In the genomic region with DNA sequence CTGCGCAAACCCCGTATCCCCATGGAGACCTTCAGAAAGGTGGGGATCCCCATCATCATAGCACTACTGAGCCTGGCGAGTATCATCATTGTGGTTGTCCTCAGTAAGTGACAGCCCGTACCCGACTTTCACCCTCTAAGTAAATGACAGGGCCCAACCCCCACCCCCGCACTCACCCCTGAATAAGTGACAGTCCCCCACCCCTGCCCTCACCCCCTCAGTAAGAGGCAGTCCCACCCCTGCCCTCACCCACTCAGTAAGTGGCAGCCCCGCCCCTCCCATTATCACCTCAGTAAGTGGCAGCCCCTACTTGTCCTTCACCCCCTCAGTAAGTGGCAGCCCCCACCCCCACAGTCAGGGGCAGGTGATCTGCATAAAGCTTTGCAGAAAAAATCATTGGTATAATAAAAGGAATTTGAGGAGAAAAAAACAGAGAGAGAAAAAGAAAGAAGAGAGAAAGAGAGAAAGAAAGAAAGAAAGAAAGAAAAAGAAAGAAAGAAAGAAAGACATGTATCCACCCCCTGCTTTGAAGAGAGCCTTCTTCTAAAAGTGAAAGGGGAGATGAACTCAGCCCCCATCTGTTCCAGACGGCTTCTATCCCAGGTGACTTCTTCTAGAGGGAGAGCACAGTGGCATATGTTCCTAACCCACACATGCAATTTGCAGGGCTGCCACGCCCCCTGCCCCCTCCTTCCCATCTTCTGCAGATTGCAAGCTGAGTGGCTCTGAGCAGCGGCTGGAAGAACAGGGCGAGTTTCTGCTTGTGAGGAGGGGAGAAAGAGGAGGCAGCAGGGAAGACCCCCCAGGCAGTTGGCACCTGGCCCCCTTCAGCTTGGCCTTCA, we compare ENCODE assay signal across 21 cellular contexts. TPM values are rescaled to one million over a fixed set of nuclear protein-coding genes. Genes with fewer than 3 reads are reported as not detected.
DNase-seq lines count a peak whose midpoint lies in the region; ATAC-seq, FAIRE-seq and TF ChIP-seq lines count a peak whose summit lies in the region.
"Had no signal": no experiment of that assay in that cellular context is flagged by ENCODE, and none has a peak within 500 bp of the region (broad histone marks: within the 10 kb centered on the region; RNA-seq: fewer than 3 reads in every experiment).

No MANE protein-coding gene starts in this region.

- intact Hi-C loops in heart left ventricle (cut with DNase I) (no loop called here), left cardiac atrium (cut with DNase I) (no loop called here), head of caudate nucleus (cut with DNase I) (no loop called here), sigmoid colon (cut with DNase I) (no loop called here)
- intact Hi-C loops in activated CD4-positive, alpha-beta memory T cell treated with anti-CD3 and anti-CD28 coated beads for 36 hours (cut with micrococcal nuclease), result no loop called here

- POLR2A ChIA-PET in activated CD4-positive, alpha-beta memory T cell treated with anti-CD3 and anti-CD28 coated beads for 36 hours (lab: Charles Lee), result no interaction called here

- no peak for TF ChIP-seq CTCF in heart left ventricle (IDR thresholded peaks at IDR 0.05)
- TF ChIP-seq CTCF in sigmoid colon (IDR thresholded peaks at IDR 0.05), result no peak

- H3K27me3 ChIP-seq in heart left ventricle (no peaks in the 10 kb centered on the region), sigmoid colon (no peaks in the 10 kb centered on the region)

- no peak for TF ChIP-seq POLR2A in heart left ventricle (IDR thresholded peaks at IDR 0.05)
- no peak for TF ChIP-seq POLR2A in sigmoid colon (IDR thresholded peaks at IDR 0.05)
- TF ChIP-seq POLR2A in GM12891 (IDR thresholded peaks at IDR 0.05; ENCODE audit: low read depth, low read length), result no peak

- H3K27ac ChIP-seq in heart left ventricle (peak overlapping the region in 10 of 12 donors; percentile 50 to 83 (median 70)), sigmoid colon (no peak overlapping the region)
- H3K27ac ChIP-seq: GM23248 had no signal

- H3K4me1 Mint-ChIP-seq in activated CD4-positive, alpha-beta memory T cell treated with anti-CD3 and anti-CD28 coated beads for 36 hours (ENCODE audit: low read depth), result no peaks in the 10 kb centered on the region

- no peak for TF ChIP-seq EP300 in sigmoid colon (IDR thresholded peaks at IDR 0.05)

- H3K36me3 ChIP-seq in heart left ventricle, result no peaks in the 10 kb centered on the region
- no peaks in the 10 kb centered on the region for H3K36me3 ChIP-seq in sigmoid colon

- no peaks in the 10 kb centered on the region for H3K36me3 Mint-ChIP-seq in activated CD4-positive, alpha-beta memory T cell treated with anti-CD3 and anti-CD28 coated beads for 36 hours
- H3K36me3 Mint-ChIP-seq: CD8-positive, alpha-beta T cell; natural killer cell treated with Interleukin-12 subunit alpha and Interleukin-12 subunit beta and Interleukin-15 and Interleukin-18, amount 100 ng/mL, for 72 hours had no signal

- H3K4me3 ChIP-seq in heart left ventricle (no peak overlapping the region), sigmoid colon (no peak overlapping the region)
- H3K4me3 ChIP-seq: GM23248 had no signal

- H3K4me1 ChIP-seq in heart left ventricle, result peaks cover 0 to 20% (median 9%) of the 10 kb centered on the region in 12 donors
- H3K4me1 ChIP-seq in sigmoid colon, result no peaks in the 10 kb centered on the region

- no peaks in the 10 kb centered on the region for H3K9me3 Mint-ChIP-seq in activated CD4-positive, alpha-beta memory T cell treated with anti-CD3 and anti-CD28 coated beads for 36 hours
- H3K9me3 Mint-ChIP-seq: CD8-positive, alpha-beta T cell; natural killer cell treated with Interleukin-12 subunit alpha and Interleukin-12 subunit beta and Interleukin-15 and Interleukin-18, amount 100 ng/mL, for 72 hours had no signal

- H3K27me3 Mint-ChIP-seq in activated CD4-positive, alpha-beta memory T cell treated with anti-CD3 and anti-CD28 coated beads for 36 hours, result no peaks in the 10 kb centered on the region

- FAIRE-seq in GM12891 (lab: Jason Lieb, UNC), result no peak
- FAIRE-seq: endometrium had no signal

- H3K27ac Mint-ChIP-seq in activated CD4-positive, alpha-beta memory T cell treated with anti-CD3 and anti-CD28 coated beads for 36 hours, result no peak overlapping the region
- H3K27ac Mint-ChIP-seq: CD8-positive, alpha-beta T cell; natural killer cell treated with Interleukin-12 subunit alpha and Interleukin-12 subunit beta and Interleukin-15 and Interleukin-18, amount 100 ng/mL, for 72 hours had no signal

- ATAC-seq in heart left ventricle (peak in 3 of 4 donors; percentile 2 to 29 (median 10)), left cardiac atrium (no peak)
- no peak for ATAC-seq in activated CD4-positive, CD25-positive, alpha-beta regulatory T cell treated with anti-CD3 and anti-CD28 coated beads, Interleukin-2, amount 50 U/mL, for 24 hours
- ATAC-seq: CD8-positive, alpha-beta T cell had no signal

- no peaks in the 10 kb centered on the region for H3K9me3 ChIP-seq in heart left ventricle
- H3K9me3 ChIP-seq in sigmoid colon, result no peaks in the 10 kb centered on the region

- CTCF ChIA-PET in activated CD4-positive, alpha-beta memory T cell treated with anti-CD3 and anti-CD28 coated beads for 36 hours (lab: Charles Lee), result no interaction called here

- 76 to 80% (median 78%) methylated on average over 11 of the region's 11 CpGs for WGBS in heart left ventricle, 4 donors
- 79 to 85% methylated on average over 11 of the region's 11 CpGs for WGBS in sigmoid colon, 2 donors

- DNase-seq in heart left ventricle (no peak), left cardiac atrium (no peak), NCI-H2227 (lab: John Stamatoyannopoulos, UW; ENCODE audit: unreplicated experiment) (peak; percentile 75), head of caudate nucleus (peak; percentile 45 to 94 (median 81)), sigmoid colon (peak; percentile 54), GM12891 (ENCODE audit: insufficient read length, low spot score) (no peak)
- no peak for DNase-seq in activated CD4-positive, alpha-beta memory T cell treated with anti-CD3 and anti-CD28 coated beads for 36 hours
- DNase-seq: activated CD4-positive, alpha-beta T cell treated with anti-CD3 and anti-CD28 coated beads for 1 hour; activated naive CD4-positive, alpha-beta T cell; CD8-positive, alpha-beta T cell; foreskin fibroblast; GM23248; SHP77 treated with DMSO at 0.1 percent for 48 hours had no signal

- H3K4me3 Mint-ChIP-seq in activated CD4-positive, alpha-beta memory T cell treated with anti-CD3 and anti-CD28 coated beads for 36 hours, result no peak overlapping the region
- H3K4me3 Mint-ChIP-seq: CD8-positive, alpha-beta T cell; natural killer cell treated with Interleukin-12 subunit alpha and Interleukin-12 subunit beta and Interleukin-15 and Interleukin-18, amount 100 ng/mL, for 72 hours had no signal

TF ChIP-seq in GM12891, 5 proteins besides CTCF, POLR2A, EP300 and RAD21:
- TF ChIP-seq POLR2AphosphoS5 (IDR thresholded peaks at IDR 0.05; ENCODE audit: low read depth, low read length), result no peak
- TF ChIP-seq SPI1 (IDR thresholded peaks at IDR 0.05; ENCODE audit: low read depth, low read length), result no peak
- no peak for TF ChIP-seq PAX5 (IDR thresholded peaks at IDR 0.05; ENCODE audit: insufficient read depth, low read length, severe bottlenecking)
- TF ChIP-seq TAF1 (IDR thresholded peaks at IDR 0.05; ENCODE audit: low read depth, low read length), result no peak
- no peak for TF ChIP-seq POU2F2 (IDR thresholded peaks at IDR 0.05; ENCODE audit: low read depth, low read length)

RNA-seq across cellular contexts. Expression of gene SMIM35, which starts 12.5 kb away (rescaled TPM):
- under 1 TPM in 1 of 9 donors, not detected in 8; 0.21 TPM for total RNA-seq in heart left ventricle
- polyA plus RNA-seq in heart left ventricle, result not detected
- not detected for total RNA-seq in left cardiac atrium
- total RNA-seq in sigmoid colon, result not detected
- polyA plus RNA-seq in sigmoid colon, result under 1 TPM in 1 of 3 donors, not detected in 2; 0.28 TPM
- 0.03 TPM for polyA plus RNA-seq in GM12891 (2012; ENCODE audit: low read depth, missing spikeins)
- under 1 TPM; 0.22 to 0.40 TPM for total RNA-seq in activated CD4-positive, alpha-beta memory T cell treated with anti-CD3 and anti-CD28 coated beads for 36 hours
- total RNA-seq: GM23248; LHCN-M2; lung microvascular endothelial cell; natural killer cell treated with Interleukin-12 subunit alpha and Interleukin-12 subunit beta and Interleukin-15 and Interleukin-18, amount 100 ng/mL, for 72 hours; subcutaneous adipose tissue had no signal
- polyA plus RNA-seq: aorta, GM23248 had no signal

RNA-seq across cellular contexts. Expression of gene TMPRSS4, which starts 22.3 kb away (rescaled TPM):
- total RNA-seq in heart left ventricle, result under 1 TPM in 3 of 9 donors, not detected in 6; 0.13 to 0.39 (median 0.32) TPM
- under 1 TPM in 1 of 2 donors, not detected in 1; 0.26 TPM for polyA plus RNA-seq in heart left ventricle
- not detected for total RNA-seq in left cardiac atrium
- total RNA-seq in sigmoid colon, result 1 to 10 TPM in 1 of 4 donors, not detected in 3; 1.4 TPM
- polyA plus RNA-seq in sigmoid colon, result 100 to 1,000 TPM in 2 of 3 donors, 10 to 100 TPM in 1; 68.5 to 134 (median 101) TPM
- polyA plus RNA-seq in GM12891 (2012; ENCODE audit: low read depth, missing spikeins), result not detected
- total RNA-seq in activated CD4-positive, alpha-beta memory T cell treated with anti-CD3 and anti-CD28 coated beads for 36 hours, result not detected
- total RNA-seq: CD8-positive, alpha-beta T cell; GM23248; LHCN-M2; lung microvascular endothelial cell; T-helper 2 cell treated with Interferon-gamma antibody and Interleukin-4, amounts not matched to agents 100 ng/mL and 5 ng/mL, for 36 hours had no signal
- polyA plus RNA-seq: GM23248 had no signal

RNA-seq across cellular contexts. Expression of gene SCN4B, which starts 53.4 kb away (rescaled TPM):
- total RNA-seq in heart left ventricle (10 to 100 TPM in 6 of 9 donors, 1 to 10 TPM in 3; 2.1 to 16.9 (median 12.7) TPM), left cardiac atrium (10 to 100 TPM in 1 of 2 donors, 1 to 10 TPM in 1; 5.9 to 11.3 TPM), sigmoid colon (1 to 10 TPM; 1.3 to 2.2 (median 1.5) TPM)
- polyA plus RNA-seq in heart left ventricle (1 to 10 TPM; 6.4 to 8.6 TPM), sigmoid colon (1 to 10 TPM in 2 of 3 donors, under 1 TPM in 1; 0.92 to 1.3 (median 1.2) TPM)
- 0.04 TPM for polyA plus RNA-seq in GM12891 (2012; ENCODE audit: low read depth, missing spikeins)
- under 1 TPM; 0.22 to 0.36 TPM for total RNA-seq in activated CD4-positive, alpha-beta memory T cell treated with anti-CD3 and anti-CD28 coated beads for 36 hours
- total RNA-seq: CD8-positive, alpha-beta T cell; GM23248; LHCN-M2; lung microvascular endothelial cell; natural killer cell treated with Interleukin-12 subunit alpha and Interleukin-12 subunit beta and Interleukin-15 and Interleukin-18, amount 100 ng/mL, for 72 hours had no signal
- polyA plus RNA-seq: GM23248 had no signal

Comparison
In these comparisons a context has a peak if more than half of its experiments do, and no peak if none do; other contexts are left out.
1. ATAC-seq: peak in heart left ventricle (3 of 4); none in left cardiac atrium (0 of 2) and activated CD4-positive, CD25-positive, alpha-beta regulatory T cell treated with anti-CD3 and anti-CD28 coated beads, Interleukin-2, amount 50 U/mL, for 24 hours (0 of 2).
2. DNase-seq: peak in NCI-H2227 (single experiment), head of caudate nucleus (42 of 42) and sigmoid colon (single experiment); none in heart left ventricle (0 of 5), left cardiac atrium (single experiment), GM12891 (single experiment) and activated CD4-positive, alpha-beta memory T cell treated with anti-CD3 and anti-CD28 coated beads for 36 hours (single experiment).
3. H3K27ac ChIP-seq: peak in heart left ventricle (10 of 12); none in sigmoid colon (0 of 4).